ENCODE assay signal across 14 cellular contexts in genomic region chr4:152997771-152998487, GRCh38.
DNase-seq lines count a peak whose midpoint lies in the region; ATAC-seq, FAIRE-seq and TF ChIP-seq lines count a peak whose summit lies in the region.
"Had no signal": no experiment of that assay in that cellular context is flagged by ENCODE, and none has a peak within 500 bp of the region (broad histone marks: within the 10 kb centered on the region; RNA-seq: fewer than 3 reads in every experiment).

No MANE protein-coding gene starts in this region.

- peaks cover 45% of the 10 kb centered on the region for H3K4me1 Mint-ChIP-seq in WTC11
- H3K4me1 Mint-ChIP-seq: immature natural killer cell had no signal

- no peak overlapping the region for H3K4me3 Mint-ChIP-seq in WTC11
- H3K4me3 Mint-ChIP-seq: activated CD4-positive, alpha-beta memory T cell treated with anti-CD3 and anti-CD28 coated beads for 36 hours; immature natural killer cell had no signal

- no peaks in the 10 kb centered on the region for H3K27me3 ChIP-seq in pancreas
- H3K27me3 ChIP-seq: BLaER1 had no signal

- CTCF ChIA-PET in WTC11 (lab: Charles Lee) = interaction anchor here (0.8 to 1.6 kb wide), 2 partner anchors 16 to 130 kb away, joined by 3 to 4 read pairs; no protein-coding TSS in a partner anchor

- FAIRE-seq in pancreas (lab: Jason Lieb, UNC) = no peak

- no peak overlapping the region for H3K27ac ChIP-seq in pancreas
- H3K27ac ChIP-seq: BLaER1 had no signal

- H3K9me3 Mint-ChIP-seq in WTC11 = no peaks in the 10 kb centered on the region
- H3K9me3 Mint-ChIP-seq: activated CD4-positive, alpha-beta memory T cell treated with anti-CD3 and anti-CD28 coated beads for 36 hours; activated T-helper 2 cell treated with anti-CD3 and anti-CD28 coated beads, Interferon-gamma antibody, Interleukin-2, Interleukin-4, amounts not matched to agents 10 μg/mL and 5 μg/mL and 100 μg/mL, durations not matched to agents 14 hours and 24 hours and 36 hours; immature natural killer cell had no signal

- ATAC-seq in pancreas (peak in 3 of 4 donors; percentile 41 to 58 (median 42)), WTC11 (no peak)

- H3K4me1 ChIP-seq in pancreas = no peaks in the 10 kb centered on the region

- H3K36me3 Mint-ChIP-seq in WTC11 = no peaks in the 10 kb centered on the region
- H3K36me3 Mint-ChIP-seq: activated CD4-positive, alpha-beta memory T cell treated with anti-CD3 and anti-CD28 coated beads for 36 hours; immature natural killer cell had no signal

- DNase-seq in ELR (ENCODE audit: low read depth) (peak; percentile 34), NCI-H2196 treated with DMSO at 0.1 percent for 48 hours (lab: John Stamatoyannopoulos, UW; ENCODE audit: unreplicated experiment) (peak; percentile 6), epithelial cell of proximal tubule (ENCODE audit: low read depth) (peak; percentile 84), pancreas (peak in 2 of 6 donors; percentile 28 to 30), T-helper 9 cell (no peak), activated T-cell treated with anti-CD3 and anti-CD28 coated beads for 4 hours (no peak), WTC11 (ENCODE audit: low spot score) (no peak), DMS114 treated with DMSO at 0.1 percent for 48 hours (lab: John Stamatoyannopoulos, UW; ENCODE audit: unreplicated experiment) (no peak)
- DNase-seq: activated CD4-positive, alpha-beta memory T cell treated with anti-CD3 and anti-CD28 coated beads for 36 hours; immature natural killer cell; NCI-H1092 treated with DMSO at 0.1 percent for 48 hours; RPMI8226 had no signal

- no peaks in the 10 kb centered on the region; the same call in 1 of the 2 replicates for H3K27me3 Mint-ChIP-seq in WTC11 (ENCODE audit: low read depth)

- intact Hi-C loops in pancreas (cut with DNase I) = no loop called here

- H3K4me3 ChIP-seq in epithelial cell of proximal tubule (ENCODE audit: low read depth, low read length) (no peak overlapping the region), pancreas (no peak overlapping the region)
- H3K4me3 ChIP-seq: BLaER1 had no signal

- TF ChIP-seq CTCF in epithelial cell of proximal tubule (conservative IDR thresholded peaks at IDR 0.05; ENCODE audit: low read depth, low read length) (no peak), pancreas (IDR thresholded peaks at IDR 0.05) (no peak), WTC11 (IDR thresholded peaks at IDR 0.05) (no peak)

- POLR2A ChIA-PET in WTC11 (lab: Charles Lee) = interaction anchor here (0.5 kb wide), 1 partner anchor 307 kb away, joined by 3 read pairs; no protein-coding TSS in a partner anchor

- no peaks in the 10 kb centered on the region for H3K9me3 ChIP-seq in pancreas
- H3K9me3 ChIP-seq: BLaER1 had no signal

- WGBS in pancreas, 2 donors = 72 to 80% methylated on average over 17 of the region's 17 CpGs

- no peaks in the 10 kb centered on the region for H3K36me3 ChIP-seq in pancreas
- H3K36me3 ChIP-seq: BLaER1 had no signal

- H3K27ac Mint-ChIP-seq in WTC11 = no peak overlapping the region
- H3K27ac Mint-ChIP-seq: activated CD4-positive, alpha-beta memory T cell treated with anti-CD3 and anti-CD28 coated beads for 36 hours; activated T-helper 2 cell treated with anti-CD3 and anti-CD28 coated beads, Interferon-gamma antibody, Interleukin-2, Interleukin-4, amounts not matched to agents 10 μg/mL and 5 μg/mL and 100 μg/mL, durations not matched to agents 14 hours and 24 hours and 36 hours had no signal

TF ChIP-seq in WTC11, 78 proteins besides CTCF, POLR2A, EP300 and RAD21:
- TF ChIP-seq OVOL2 (CRISPR knock-in tag; IDR thresholded peaks at IDR 0.05; ENCODE audit: borderline replicate concordance) (no peak), NFYB (CRISPR knock-in tag; conservative IDR thresholded peaks at IDR 0.05; ENCODE audit: low read depth) (no peak), PRRX2 (CRISPR knock-in tag; IDR thresholded peaks at IDR 0.05) (no peak), ZNF121 (CRISPR knock-in tag; IDR thresholded peaks at IDR 0.05) (no peak), SMAD4 (CRISPR knock-in tag; IDR thresholded peaks at IDR 0.05) (no peak), ATF6 (CRISPR knock-in tag; IDR thresholded peaks at IDR 0.05) (no peak)

Comparison
In these comparisons a context has a peak if more than half of its experiments do, and no peak if none do; other contexts are left out.
1. DNase-seq: peak in ELR (single experiment), NCI-H2196 treated with DMSO at 0.1 percent for 48 hours (single experiment) and epithelial cell of proximal tubule (single experiment); none in T-helper 9 cell (single experiment), activated T-cell treated with anti-CD3 and anti-CD28 coated beads for 4 hours (single experiment), WTC11 (single experiment) and DMS114 treated with DMSO at 0.1 percent for 48 hours (single experiment).